Comparison of ENCODE assay signal across 16 cellular contexts in the genomic region with DNA sequence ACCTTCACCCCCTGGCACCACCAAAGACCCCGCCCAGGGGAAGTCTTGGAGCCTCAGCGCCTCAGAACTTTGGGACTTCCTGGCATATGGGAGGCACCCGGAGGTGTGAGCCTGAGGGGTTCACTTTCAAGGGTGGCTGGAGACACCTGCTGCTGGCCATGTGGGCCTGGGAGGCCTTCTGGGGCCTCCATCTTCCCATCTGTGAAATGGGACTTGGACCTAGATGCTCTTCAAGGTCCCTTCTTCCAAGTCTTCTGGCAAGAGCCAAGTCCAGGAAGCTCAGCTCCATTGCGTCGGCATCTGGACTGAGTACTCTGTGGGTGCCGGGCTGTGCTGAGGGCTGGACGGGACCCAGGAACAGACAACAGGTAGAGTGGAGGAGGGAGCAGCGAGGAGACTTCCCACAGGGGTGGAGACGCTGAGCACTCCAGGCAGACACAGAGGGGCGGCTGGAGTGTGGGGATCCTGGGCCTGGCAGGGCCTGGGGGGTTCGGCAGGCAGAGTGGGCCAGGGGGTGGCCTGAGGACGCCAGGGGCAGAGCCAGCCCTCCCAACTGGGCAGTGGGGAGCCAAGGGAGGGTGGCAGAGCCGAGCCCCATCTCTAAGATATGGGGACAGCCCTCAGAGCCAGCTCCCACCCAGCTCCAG. TPM values are rescaled to one million over a fixed set of nuclear protein-coding genes. Genes with fewer than 3 reads are reported as not detected.
A peak's percentile ranks its signal among the peaks of the same experiment; 100 is the strongest.
DNase-seq lines count a peak whose midpoint lies in the region; ATAC-seq and TF ChIP-seq lines count a peak whose summit lies in the region.
"Had no signal": no experiment of that assay in that cellular context is flagged by ENCODE, and none has a peak within 500 bp of the region (broad histone marks: within the 10 kb centered on the region; RNA-seq: fewer than 3 reads in every experiment).

No MANE protein-coding gene starts in this region.

- H3K4me1 Mint-ChIP-seq in activated CD8-positive, alpha-beta memory T cell treated with anti-CD3 and anti-CD28 coated beads, Interleukin-2, amount 10 ng/mL, durations not matched to agents 7 days and 5 days: peaks cover 51% of the 10 kb centered on the region
- peaks cover 37 to 56% of the 10 kb centered on the region in 2 donors for H3K4me1 Mint-ChIP-seq in effector memory CD8-positive, alpha-beta T cell (ENCODE audit: low read depth in 2 of 2)
- H3K4me1 Mint-ChIP-seq in stimulated activated memory B cell treated with anti-CD40 and anti-IgM and Interleukin-4, amounts not matched to agents 10 μg/mL and 1 μg/mL and 100 μg/mL, for 72 hours: peaks cover 66% of the 10 kb centered on the region

- H3K36me3 Mint-ChIP-seq in activated CD8-positive, alpha-beta memory T cell treated with anti-CD3 and anti-CD28 coated beads, Interleukin-2, amount 10 ng/mL, durations not matched to agents 7 days and 5 days: no peaks in the 10 kb centered on the region
- H3K36me3 Mint-ChIP-seq in effector memory CD8-positive, alpha-beta T cell (ENCODE audit: insufficient read depth): peaks cover 24% of the 10 kb centered on the region
- no peaks in the 10 kb centered on the region for H3K36me3 Mint-ChIP-seq in stimulated activated memory B cell treated with anti-CD40 and anti-IgM and Interleukin-4, amounts not matched to agents 10 μg/mL and 1 μg/mL and 100 μg/mL, for 72 hours

- ATAC-seq in activated CD8-positive, alpha-beta memory T cell treated with anti-CD3 and anti-CD28 coated beads, Interleukin-2, amount 10 ng/mL, durations not matched to agents 7 days and 5 days: no peak
- ATAC-seq in effector memory CD8-positive, alpha-beta T cell (replicated peaks): no peak
- ATAC-seq in stimulated activated memory B cell treated with anti-CD40 and anti-IgM and Interleukin-4, amounts not matched to agents 10 μg/mL and 1 μg/mL and 100 μg/mL, for 72 hours: no peak

- H3K27ac ChIP-seq in RWPE1: peak overlapping the region; percentile 87

- TF ChIP-seq CTCF in RWPE1 (conservative IDR thresholded peaks at IDR 0.05; ENCODE audit: low read depth): no peak

- H3K27ac Mint-ChIP-seq in activated CD8-positive, alpha-beta memory T cell treated with anti-CD3 and anti-CD28 coated beads, Interleukin-2, amount 10 ng/mL, durations not matched to agents 7 days and 5 days: peak overlapping the region; percentile 90
- peak overlapping the region; percentile 93 to 96 for H3K27ac Mint-ChIP-seq in effector memory CD8-positive, alpha-beta T cell
- peak overlapping the region; percentile 99 for H3K27ac Mint-ChIP-seq in stimulated activated memory B cell treated with anti-CD40 and anti-IgM and Interleukin-4, amounts not matched to agents 10 μg/mL and 1 μg/mL and 100 μg/mL, for 72 hours

- no peaks in the 10 kb centered on the region for H3K27me3 Mint-ChIP-seq in activated CD8-positive, alpha-beta memory T cell treated with anti-CD3 and anti-CD28 coated beads, Interleukin-2, amount 10 ng/mL, durations not matched to agents 7 days and 5 days
- H3K27me3 Mint-ChIP-seq in effector memory CD8-positive, alpha-beta T cell: no peaks in the 10 kb centered on the region
- H3K27me3 Mint-ChIP-seq in stimulated activated memory B cell treated with anti-CD40 and anti-IgM and Interleukin-4, amounts not matched to agents 10 μg/mL and 1 μg/mL and 100 μg/mL, for 72 hours: no peaks in the 10 kb centered on the region

- POLR2A ChIA-PET in RWPE1 (lab: Yijun Ruan, JAX; ENCODE audit: low non-redundant PET): interaction anchor here (1.1 kb wide), 1 partner anchor 9 kb away, joined by 3 read pairs; no protein-coding TSS in a partner anchor

- no peak for DNase-seq in activated CD8-positive, alpha-beta memory T cell treated with anti-CD3 and anti-CD28 coated beads, Interleukin-2, amount 10 ng/mL, durations not matched to agents 7 days and 5 days
- no peak for DNase-seq in activated CD8-positive, alpha-beta memory T cell treated with anti-CD3 and anti-CD28 coated beads, Interleukin-2, amount 50 U/mL, for 4 hours
- DNase-seq in RWPE1 (ENCODE audit: low spot score): no peak
- DNase-seq in effector memory CD8-positive, alpha-beta T cell: no peak
- DNase-seq in midbrain (lab: John Stamatoyannopoulos, UW): no peak
- no peak for DNase-seq in amygdala (lab: John Stamatoyannopoulos, UW)
- no peak for DNase-seq in SKM-1 (lab: John Stamatoyannopoulos, UW; ENCODE audit: unreplicated experiment)
- DNase-seq: cerebellar nuclear complex, DMS79 treated with DMSO at 0.1 percent for 48 hours, hippocampal formation, NCI-H1436 treated with DMSO at 0.1 percent for 48 hours, SIG-M5 had no signal

- CTCF ChIA-PET in activated CD8-positive, alpha-beta memory T cell treated with anti-CD3 and anti-CD28 coated beads, Interleukin-2, amount 10 ng/mL, durations not matched to agents 7 days and 5 days (lab: Charles Lee): interaction anchor here (1.2 to 2.0 kb wide), 2 partner anchors 160 to 200 kb away, joined by 3 to 6 read pairs; no protein-coding TSS in a partner anchor
- CTCF ChIA-PET in RWPE1 (lab: Yijun Ruan, JAX): no interaction called here

- no peaks in the 10 kb centered on the region for H3K9me3 Mint-ChIP-seq in activated CD8-positive, alpha-beta memory T cell treated with anti-CD3 and anti-CD28 coated beads, Interleukin-2, amount 10 ng/mL, durations not matched to agents 7 days and 5 days (ENCODE audit: low read depth)
- H3K9me3 Mint-ChIP-seq in effector memory CD8-positive, alpha-beta T cell: no peaks in the 10 kb centered on the region
- no peaks in the 10 kb centered on the region for H3K9me3 Mint-ChIP-seq in stimulated activated memory B cell treated with anti-CD40 and anti-IgM and Interleukin-4, amounts not matched to agents 10 μg/mL and 1 μg/mL and 100 μg/mL, for 72 hours

- H3K4me3 Mint-ChIP-seq in activated CD8-positive, alpha-beta memory T cell treated with anti-CD3 and anti-CD28 coated beads, Interleukin-2, amount 10 ng/mL, durations not matched to agents 7 days and 5 days: no peak overlapping the region
- H3K4me3 Mint-ChIP-seq in effector memory CD8-positive, alpha-beta T cell: peak overlapping the region; percentile 72 to 85
- peak overlapping the region; percentile 79 for H3K4me3 Mint-ChIP-seq in stimulated activated memory B cell treated with anti-CD40 and anti-IgM and Interleukin-4, amounts not matched to agents 10 μg/mL and 1 μg/mL and 100 μg/mL, for 72 hours

RNA-seq across cellular contexts. Expression of a gene that starts 9.3 kb away (rescaled TPM):
- 100 to 1,000 TPM; 101 to 104 TPM for total RNA-seq in activated CD8-positive, alpha-beta memory T cell treated with anti-CD3 and anti-CD28 coated beads, Interleukin-2, amount 10 ng/mL, durations not matched to agents 7 days and 5 days

RNA-seq across cellular contexts. Expression of a gene that starts 34.1 kb away (rescaled TPM):
- not detected for total RNA-seq in activated CD8-positive, alpha-beta memory T cell treated with anti-CD3 and anti-CD28 coated beads, Interleukin-2, amount 10 ng/mL, durations not matched to agents 7 days and 5 days
- total RNA-seq: epithelial cell of proximal tubule, left lung, osteoblast had no signal

RNA-seq across cellular contexts. Expression of a gene that starts 45.1 kb away (rescaled TPM):
- 10 to 100 TPM; 41.5 to 43.5 TPM for total RNA-seq in activated CD8-positive, alpha-beta memory T cell treated with anti-CD3 and anti-CD28 coated beads, Interleukin-2, amount 10 ng/mL, durations not matched to agents 7 days and 5 days

RNA-seq across cellular contexts. Expression of a gene that starts 48.5 kb away (rescaled TPM):
- total RNA-seq in activated CD8-positive, alpha-beta memory T cell treated with anti-CD3 and anti-CD28 coated beads, Interleukin-2, amount 10 ng/mL, durations not matched to agents 7 days and 5 days: 10 to 100 TPM; 14.9 to 15.2 TPM
